ENCODE assay signal across 20 cellular contexts in the genomic region with DNA sequence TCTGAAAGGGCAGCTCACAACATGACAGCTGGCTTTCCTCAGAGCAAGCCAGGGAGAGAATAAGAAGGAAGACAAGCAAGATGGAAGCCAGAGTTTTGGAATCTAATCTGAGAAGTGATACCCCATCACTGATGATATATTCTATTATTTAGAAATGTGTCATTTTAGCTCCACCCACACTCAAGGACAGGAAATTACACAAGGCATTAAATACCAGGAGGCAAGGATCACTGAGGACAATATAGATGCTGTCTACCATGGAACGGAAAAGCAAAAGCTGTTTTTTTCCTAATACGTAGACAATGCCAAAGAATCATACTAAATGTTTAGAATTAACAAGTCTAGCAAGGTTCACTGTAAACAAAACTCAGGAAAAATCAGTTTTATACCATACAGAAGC.
DNase-seq lines count a peak whose midpoint lies in the region; ATAC-seq and TF ChIP-seq lines count a peak whose summit lies in the region.
"Had no signal": no experiment of that assay in that cellular context is flagged by ENCODE, and none has a peak within 500 bp of the region (broad histone marks: within the 10 kb centered on the region; RNA-seq: fewer than 3 reads in every experiment).

No MANE protein-coding gene starts in this region.

- DNase-seq in CD1c-positive myeloid dendritic cell (ENCODE audit: extremely low spot score): peak; percentile 3
- peak; percentile 30 to 38 for DNase-seq in cardiac fibroblast (ENCODE audit: low read depth in 2 of 2)
- peak; percentile 3 for DNase-seq in iris pigment epithelial cell (ENCODE audit: low read depth)
- DNase-seq in dedifferentiated amniotic fluid mesenchymal stem cell (ENCODE audit: extremely low spot score): no peak
- no peak for DNase-seq in substantia nigra (lab: John Stamatoyannopoulos, UW)
- no peak for DNase-seq in mesothelial cell of epicardium (ENCODE audit: low spot score in 2 of 2, unreplicated experiment in 2 of 2)
- DNase-seq: 8988T; ACHN; CD8-positive, alpha-beta T cell; COR-L47; DMS153; DMS79 treated with DMSO at 0.1 percent for 48 hours; EL; HFFc6; IMR-90 had no signal

- H3K4me1 Mint-ChIP-seq in nephron (peaks cover 20% of the 10 kb centered on the region), mesothelial cell of epicardium (peaks cover 6% of the 10 kb centered on the region)

- no peak overlapping the region for H3K27ac ChIP-seq in substantia nigra (ENCODE audit: low read depth, low read length, poor library complexity, severe bottlenecking)
- H3K27ac ChIP-seq: C4-2B, HL-60 had no signal

- H3K9me3 Mint-ChIP-seq in nephron: peaks cover 7% of the 10 kb centered on the region
- peaks cover 19% of the 10 kb centered on the region for H3K9me3 Mint-ChIP-seq in mesothelial cell of epicardium
- H3K9me3 Mint-ChIP-seq: CD8-positive, alpha-beta T cell; HFFc6 had no signal

- H3K36me3 Mint-ChIP-seq in nephron (ENCODE audit: low read depth): peaks cover 42% of the 10 kb centered on the region
- H3K36me3 Mint-ChIP-seq in mesothelial cell of epicardium: peaks cover 34% of the 10 kb centered on the region
- H3K36me3 Mint-ChIP-seq: CD8-positive, alpha-beta T cell had no signal

- no peak overlapping the region for H3K4me3 Mint-ChIP-seq in nephron
- no peak overlapping the region for H3K4me3 Mint-ChIP-seq in mesothelial cell of epicardium
- H3K4me3 Mint-ChIP-seq: CD8-positive, alpha-beta T cell; HFFc6 had no signal

- H3K4me3 ChIP-seq in cardiac fibroblast (replicated peaks in 1 of 2; ENCODE audit: low read depth in 2 of 2, low read length in 2 of 2): no peak overlapping the region
- H3K4me3 ChIP-seq: HAP-1 had no signal

- TF ChIP-seq CTCF in cardiac fibroblast (IDR thresholded peaks at IDR 0.05; ENCODE audit: low read depth, low read length) (no peak), nephron (IDR thresholded peaks at IDR 0.05; ENCODE audit: unreplicated experiment in 3 of 3) (no peak), mesothelial cell of epicardium (IDR thresholded peaks at IDR 0.05; ENCODE audit: unreplicated experiment) (no peak)

- ATAC-seq in HG02885 (IDR thresholded peaks at IDR 0.05; ENCODE audit: poor library complexity, unreplicated experiment): no peak
- ATAC-seq: CD8-positive, alpha-beta T cell had no signal

- H3K27ac Mint-ChIP-seq in nephron (peak overlapping the region in 2 of 3 experiments; percentile 13 to 91), mesothelial cell of epicardium (no peak overlapping the region)
- H3K27ac Mint-ChIP-seq: CD8-positive, alpha-beta T cell; HFFc6 had no signal

- no peaks in the 10 kb centered on the region for H3K27me3 Mint-ChIP-seq in nephron (ENCODE audit: low read depth)
- no peaks in the 10 kb centered on the region for H3K27me3 Mint-ChIP-seq in mesothelial cell of epicardium (ENCODE audit: low read depth)

Comparison
In these comparisons a context has a peak if more than half of its experiments do, and no peak if none do; other contexts are left out.
1. DNase-seq: peak in CD1c-positive myeloid dendritic cell (single experiment), cardiac fibroblast (2 of 2) and iris pigment epithelial cell (single experiment); none in dedifferentiated amniotic fluid mesenchymal stem cell (single experiment), substantia nigra (0 of 49) and mesothelial cell of epicardium (0 of 2).